18 cellular contexts compared by ENCODE assay signal in genomic region chr15:80904941-80905532, GRCh38.
DNase-seq lines count a peak whose midpoint lies in the region; ATAC-seq and TF ChIP-seq lines count a peak whose summit lies in the region.
"Had no signal": no experiment of that assay in that cellular context is flagged by ENCODE, and none has a peak within 500 bp of the region (broad histone marks: within the 10 kb centered on the region; RNA-seq: fewer than 3 reads in every experiment).

No MANE protein-coding gene starts in this region.

- no peak overlapping the region for H3K4ac ChIP-seq in trophoblast cell (ENCODE audit: low read depth, low read length)

- H3K4me2 ChIP-seq in GM23248 (ENCODE audit: unreplicated experiment) (no peak overlapping the region), trophoblast cell (ENCODE audit: low read length) (no peak overlapping the region)

- intact Hi-C loops in left ventricle myocardium superior (cut with micrococcal nuclease), result no loop called here

- peaks cover 85% of the 10 kb centered on the region for H3K36me3 Mint-ChIP-seq in osteocyte (ENCODE audit: unreplicated experiment)
- H3K36me3 Mint-ChIP-seq in activated naive CD4-positive, alpha-beta T cell treated with anti-CD3 and anti-CD28 coated beads, Interleukin-2, amount 50 U/mL, for 72 hours, result peaks cover 0 to 6% of the 10 kb centered on the region in 2 donors

- no peak overlapping the region for H3K4me3 Mint-ChIP-seq in osteocyte (ENCODE audit: unreplicated experiment)
- H3K4me3 Mint-ChIP-seq: activated CD8-positive, alpha-beta T cell treated with anti-CD3 and anti-CD28 coated beads, Interleukin-2, amount 10 ng/mL, durations not matched to agents 7 days and 5 days; activated naive CD4-positive, alpha-beta T cell treated with anti-CD3 and anti-CD28 coated beads, Interleukin-2, amount 10 ng/mL, durations not matched to agents 7 days and 5 days; activated T-cell treated with anti-CD3 and anti-CD28 coated beads, Interleukin-2, amount 50 U/mL, for 4 hours; CD8-positive, alpha-beta memory T cell; endodermal cell had no signal

- H4K12ac ChIP-seq in trophoblast cell (ENCODE audit: low read depth, low read length), result no peak overlapping the region

- H3F3A ChIP-seq in GM23248 (ENCODE audit: insufficient read depth), result peaks cover 92% of the 10 kb centered on the region

- H3K27me3 ChIP-seq in GM23248 (replicated peaks; ENCODE audit: insufficient read depth) (no peaks in the 10 kb centered on the region), trophoblast cell (ENCODE audit: insufficient read depth, low read length) (no peaks in the 10 kb centered on the region)
- H3K27me3 ChIP-seq: tibial artery had no signal

- no peak overlapping the region for H3K14ac ChIP-seq in trophoblast cell (ENCODE audit: low read length)

- in situ Hi-C loops in GM23248 (cut with MboI), result no loop called here

- H3K18ac ChIP-seq in trophoblast cell (ENCODE audit: low read length), result no peak overlapping the region

- H3K4me1 Mint-ChIP-seq in osteocyte (ENCODE audit: unreplicated experiment), result peaks cover 45% of the 10 kb centered on the region
- H3K4me1 Mint-ChIP-seq: activated naive CD4-positive, alpha-beta T cell treated with anti-CD3 and anti-CD28 coated beads, Interleukin-2, amount 10 ng/mL, durations not matched to agents 7 days and 5 days; CD8-positive, alpha-beta memory T cell; endodermal cell had no signal

- H2AK5ac ChIP-seq in trophoblast cell (ENCODE audit: low read length), result no peak overlapping the region

- H3K23ac ChIP-seq in trophoblast cell (ENCODE audit: low read length), result no peak overlapping the region

- no peak overlapping the region for H4K8ac ChIP-seq in trophoblast cell (ENCODE audit: low read depth, low read length)

- DNase-seq in GM23248, result peak; percentile 30
- DNase-seq in NCI-H2227 treated with DMSO at 0.1 percent for 48 hours (lab: John Stamatoyannopoulos, UW), result peak; percentile 36
- no peak for DNase-seq in left ventricle myocardium superior
- no peak for DNase-seq in osteocyte (ENCODE audit: extremely low spot score, unreplicated experiment)
- no peak for DNase-seq in trophoblast cell
- DNase-seq in cortex of kidney (lab: John Stamatoyannopoulos, UW), result no peak
- no peak for DNase-seq in activated naive CD4-positive, alpha-beta T cell treated with anti-CD3 and anti-CD28 coated beads, Interleukin-2, amount 50 U/mL, for 72 hours (ENCODE audit: low spot score in 2 of 2)
- DNase-seq: activated CD8-positive, alpha-beta T cell treated with anti-CD3 and anti-CD28 coated beads, Interleukin-2, amount 10 ng/mL, durations not matched to agents 7 days and 5 days; activated naive CD4-positive, alpha-beta T cell treated with anti-CD3 and anti-CD28 coated beads, Interleukin-2, amount 10 ng/mL, durations not matched to agents 7 days and 5 days; activated T-cell treated with anti-CD3 and anti-CD28 coated beads, Interleukin-2, amount 50 U/mL, for 4 hours; aorta; CD8-positive, alpha-beta memory T cell; endodermal cell; NCI-H1105 treated with DMSO at 0.1 percent for 48 hours; NCI-H2171; stimulated activated naive CD4-positive, alpha-beta T cell; tibial artery had no signal

- H2AFZ ChIP-seq in GM23248, result no peak overlapping the region
- no peak overlapping the region for H2AFZ ChIP-seq in trophoblast cell (ENCODE audit: insufficient read depth, low read length, poor library complexity)

- no peaks in the 10 kb centered on the region for H3K79me1 ChIP-seq in trophoblast cell (ENCODE audit: low read length)

- H3K9ac ChIP-seq in GM23248 (no peak overlapping the region), trophoblast cell (ENCODE audit: low read length) (no peak overlapping the region)

- H3K27ac Mint-ChIP-seq in osteocyte (ENCODE audit: unreplicated experiment), result peak overlapping the region; percentile 32
- H3K27ac Mint-ChIP-seq in activated naive CD4-positive, alpha-beta T cell treated with anti-CD3 and anti-CD28 coated beads, Interleukin-2, amount 50 U/mL, for 72 hours, result no peak overlapping the region
- H3K27ac Mint-ChIP-seq: activated CD8-positive, alpha-beta T cell treated with anti-CD3 and anti-CD28 coated beads, Interleukin-2, amount 10 ng/mL, durations not matched to agents 7 days and 5 days; activated naive CD4-positive, alpha-beta T cell treated with anti-CD3 and anti-CD28 coated beads, Interleukin-2, amount 10 ng/mL, durations not matched to agents 7 days and 5 days; endodermal cell had no signal

- no peaks in the 10 kb centered on the region for H3K27me3 Mint-ChIP-seq in osteocyte (ENCODE audit: unreplicated experiment)
- H3K27me3 Mint-ChIP-seq: CD8-positive, alpha-beta memory T cell had no signal

- H3K9me3 Mint-ChIP-seq in osteocyte (ENCODE audit: unreplicated experiment), result no peaks in the 10 kb centered on the region
- no peaks in the 10 kb centered on the region for H3K9me3 Mint-ChIP-seq in activated naive CD4-positive, alpha-beta T cell treated with anti-CD3 and anti-CD28 coated beads, Interleukin-2, amount 50 U/mL, for 72 hours
- H3K9me3 Mint-ChIP-seq: activated naive CD4-positive, alpha-beta T cell treated with anti-CD3 and anti-CD28 coated beads, Interleukin-2, amount 10 ng/mL, durations not matched to agents 7 days and 5 days; CD8-positive, alpha-beta memory T cell; endodermal cell had no signal

- no peak overlapping the region for H3K4me3 ChIP-seq in GM23248
- H3K4me3 ChIP-seq in trophoblast cell (ENCODE audit: low read depth, low read length), result no peak overlapping the region
- H3K4me3 ChIP-seq: tibial artery had no signal

- no peak overlapping the region for H2BK12ac ChIP-seq in trophoblast cell (ENCODE audit: low read length)

- no peak overlapping the region for H2BK120ac ChIP-seq in trophoblast cell (ENCODE audit: insufficient read depth, low read length, poor library complexity)

- H3K9me3 ChIP-seq in GM23248 (ENCODE audit: low read depth), result no peaks in the 10 kb centered on the region
- peaks cover 3% of the 10 kb centered on the region for H3K9me3 ChIP-seq in trophoblast cell (ENCODE audit: insufficient read depth, low read depth, low read length)

- ATAC-seq in left ventricle myocardium superior (peak; percentile 76), HG03460 (IDR thresholded peaks at IDR 0.05; ENCODE audit: unreplicated experiment) (no peak)
- ATAC-seq in activated naive CD4-positive, alpha-beta T cell treated with anti-CD3 and anti-CD28 coated beads, Interleukin-2, amount 50 U/mL, for 72 hours, result no peak
- ATAC-seq: activated CD8-positive, alpha-beta T cell treated with anti-CD3 and anti-CD28 coated beads, Interleukin-2, amount 10 ng/mL, durations not matched to agents 7 days and 5 days; activated T-cell treated with anti-CD3 and anti-CD28 coated beads, Interleukin-2, amount 50 U/mL, for 4 hours had no signal

- TF ChIP-seq CTCF in osteocyte (IDR thresholded peaks at IDR 0.05), result no peak

- no peaks in the 10 kb centered on the region for H3K9me2 ChIP-seq in GM23248 (ENCODE audit: insufficient read depth)

- WGBS in GM23248 (ENCODE audit: low coverage in 1 of 2, low lambda C conversion rate in 2 of 2, missing lambda C conversion rate in 2 of 2), 2 experiments, result 80 to 84% methylated on average over 7 of the region's 7 CpGs
- WGBS in trophoblast cell (ENCODE audit: extremely low coverage, insufficient coverage, insufficient read length), result no CpG with 5 or more reads among the region's 7 CpGs

- H2BK5ac ChIP-seq in trophoblast cell (ENCODE audit: low read depth, low read length, poor library complexity), result no peak overlapping the region

- H4K20me1 ChIP-seq in GM23248 (ENCODE audit: insufficient read depth), result no peaks in the 10 kb centered on the region

- H4K91ac ChIP-seq in trophoblast cell (ENCODE audit: low read depth, low read length), result no peak overlapping the region

- no peaks in the 10 kb centered on the region for H3K79me2 ChIP-seq in GM23248 (ENCODE audit: insufficient read depth)
- no peaks in the 10 kb centered on the region for H3K79me2 ChIP-seq in trophoblast cell (ENCODE audit: control insufficient read depth, insufficient read depth, low read length, poor library complexity)

- H3K27ac ChIP-seq in GM23248 (no peak overlapping the region), trophoblast cell (ENCODE audit: low read depth, low read length) (no peak overlapping the region)
- H3K27ac ChIP-seq: tibial artery had no signal

- H3K4me1 ChIP-seq in GM23248 (ENCODE audit: insufficient read depth), result no peaks in the 10 kb centered on the region
- H3K4me1 ChIP-seq in trophoblast cell (ENCODE audit: control insufficient read depth in 1 of 2, insufficient read depth in 2 of 2, low read length in 2 of 2), result peaks cover 0 to 6% of the 10 kb centered on the region in 2 experiments
- H3K4me1 ChIP-seq: tibial artery had no signal

- H3K36me3 ChIP-seq in GM23248 (ENCODE audit: low read depth), result peaks cover 53% of the 10 kb centered on the region
- H3K36me3 ChIP-seq in trophoblast cell (ENCODE audit: control insufficient read depth in 1 of 2, insufficient read depth in 2 of 2, low read length in 2 of 2), result peaks cover 3 to 7% of the 10 kb centered on the region in 2 experiments

Comparison
In these comparisons a context has a peak if more than half of its experiments do, and no peak if none do; other contexts are left out.
1. DNase-seq: peak in GM23248 (single experiment) and NCI-H2227 treated with DMSO at 0.1 percent for 48 hours (single experiment); none in left ventricle myocardium superior (single experiment), osteocyte (single experiment), trophoblast cell (0 of 2), cortex of kidney (single experiment) and activated naive CD4-positive, alpha-beta T cell treated with anti-CD3 and anti-CD28 coated beads, Interleukin-2, amount 50 U/mL, for 72 hours (0 of 2).